Comparison of ENCODE assay signal across 15 cellular contexts in the genomic region with DNA sequence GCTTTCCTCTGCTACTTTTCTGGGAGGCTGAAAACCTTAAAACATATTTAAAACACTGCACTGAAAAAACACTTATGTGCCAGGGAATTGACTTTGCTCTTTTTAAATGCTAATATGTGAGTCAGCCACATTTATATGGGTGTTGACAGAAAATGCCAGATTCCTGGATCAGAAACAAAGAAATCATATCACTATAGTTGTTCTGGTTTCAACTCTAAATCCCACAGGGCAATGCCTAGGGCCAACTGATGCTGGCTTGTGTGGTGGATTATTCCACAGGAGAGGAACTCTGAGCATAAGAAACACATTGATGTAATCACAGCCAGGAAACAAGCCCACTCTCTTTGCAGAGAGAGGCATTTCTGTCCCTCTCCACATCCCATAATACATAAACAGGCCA.
DNase-seq lines count a peak whose midpoint lies in the region; ATAC-seq and TF ChIP-seq lines count a peak whose summit lies in the region.
"Had no signal": no experiment of that assay in that cellular context is flagged by ENCODE, and none has a peak within 500 bp of the region (broad histone marks: within the 10 kb centered on the region; RNA-seq: fewer than 3 reads in every experiment).

No MANE protein-coding gene starts in this region.

- H3K27me3 ChIP-seq in right atrium auricular region, result no peaks in the 10 kb centered on the region

- ATAC-seq in activated CD4-positive, alpha-beta T cell treated with anti-CD3 and anti-CD28 coated beads for 36 hours, result no peak

- H3K4me3 Mint-ChIP-seq in activated CD4-positive, alpha-beta T cell treated with anti-CD3 and anti-CD28 coated beads for 36 hours, result no peak overlapping the region
- H3K4me3 Mint-ChIP-seq: CD4-positive, alpha-beta memory T cell had no signal

- CTCF ChIA-PET in HEK293T (lab: Yijun Ruan, JAX), result no interaction called here
- CTCF ChIA-PET in activated CD4-positive, alpha-beta T cell treated with anti-CD3 and anti-CD28 coated beads for 36 hours (lab: Charles Lee), result no interaction called here

- no peaks in the 10 kb centered on the region for H3K4me1 ChIP-seq in right atrium auricular region

- TF ChIP-seq CTCF in epithelial cell of esophagus (IDR thresholded peaks at IDR 0.05; ENCODE audit: insufficient read depth, low read depth, low read length, missing control alignments) (no peak), right atrium auricular region (IDR thresholded peaks at IDR 0.05) (no peak)

- no peak overlapping the region for H3K9ac ChIP-seq in SK-N-MC (ENCODE audit: insufficient read length)

- H3K4me1 Mint-ChIP-seq in activated CD4-positive, alpha-beta T cell treated with anti-CD3 and anti-CD28 coated beads for 36 hours, result no peaks in the 10 kb centered on the region
- H3K4me1 Mint-ChIP-seq: CD4-positive, alpha-beta memory T cell had no signal

- intact Hi-C loops in activated CD4-positive, alpha-beta T cell treated with anti-CD3 and anti-CD28 coated beads for 36 hours (cut with DNase I, micrococcal nuclease), result no loop called here

- H3K27me3 Mint-ChIP-seq in activated CD4-positive, alpha-beta T cell treated with anti-CD3 and anti-CD28 coated beads for 36 hours, result no peaks in the 10 kb centered on the region
- H3K27me3 Mint-ChIP-seq: CD4-positive, alpha-beta memory T cell had no signal

- H3K9me3 ChIP-seq in SK-N-MC (ENCODE audit: low read depth, low read length) (no peaks in the 10 kb centered on the region), right atrium auricular region (no peaks in the 10 kb centered on the region)

- H3K27ac Mint-ChIP-seq in activated CD4-positive, alpha-beta T cell treated with anti-CD3 and anti-CD28 coated beads for 36 hours, result no peak overlapping the region
- H3K27ac Mint-ChIP-seq: CD4-positive, alpha-beta memory T cell had no signal

- POLR2A ChIA-PET in HEK293T (lab: Yijun Ruan, JAX), result no interaction called here
- POLR2A ChIA-PET in activated CD4-positive, alpha-beta T cell treated with anti-CD3 and anti-CD28 coated beads for 36 hours (lab: Charles Lee), result no interaction called here

- H3K4me3 ChIP-seq in SK-N-MC (peak overlapping the region; percentile 18; the same call in 1 of the 2 replicates), epithelial cell of esophagus (ENCODE audit: low read length) (no peak overlapping the region), right atrium auricular region (no peak overlapping the region)

- H3K27ac ChIP-seq in SK-N-MC (peak overlapping the region; percentile 76; the same call in 1 of the 2 replicates), right atrium auricular region (no peak overlapping the region)
- H3K27ac ChIP-seq: 22Rv1 had no signal

- H3K36me3 ChIP-seq in SK-N-MC (ENCODE audit: insufficient read depth, low read length) (no peaks in the 10 kb centered on the region), right atrium auricular region (no peaks in the 10 kb centered on the region)

- peak; percentile 1 for DNase-seq in DMS 273 (lab: John Stamatoyannopoulos, UW; ENCODE audit: unreplicated experiment)
- no peak for DNase-seq in DMS 273 treated with DMSO at 0.1 percent for 48 hours (lab: John Stamatoyannopoulos, UW)
- peak; percentile 91 for DNase-seq in SK-N-MC (ENCODE audit: low read depth, low spot score)
- DNase-seq in epithelial cell of esophagus (ENCODE audit: low read depth), result peak; percentile 33
- no peak for DNase-seq in HEK293T (ENCODE audit: extremely low spot score)
- no peak for DNase-seq in right atrium auricular region (ENCODE audit: low spot score)
- no peak for DNase-seq in stimulated activated CD4-positive, alpha-beta T cell treated with anti-CD3 and anti-CD28 coated beads, Interleukin-15, amount 100 ng/mL, for 24 hours
- no peak for DNase-seq in activated CD4-positive, alpha-beta T cell treated with anti-CD3 and anti-CD28 coated beads for 36 hours
- DNase-seq: Calu3; CD4-positive, alpha-beta memory T cell; NCI-H1694 treated with DMSO at 0.1 percent for 48 hours; NK-92 treated with Interleukin-12 subunit alpha and Interleukin-12 subunit beta, amount 100 ng/mL, for 24 hours; Right ventricle myocardium superior; T-helper 1 cell had no signal

- H3K9me3 Mint-ChIP-seq in activated CD4-positive, alpha-beta T cell treated with anti-CD3 and anti-CD28 coated beads for 36 hours (ENCODE audit: low read depth), result peaks cover 13% of the 10 kb centered on the region

- H3K36me3 Mint-ChIP-seq in activated CD4-positive, alpha-beta T cell treated with anti-CD3 and anti-CD28 coated beads for 36 hours (ENCODE audit: low read depth), result no peaks in the 10 kb centered on the region
- H3K36me3 Mint-ChIP-seq: CD4-positive, alpha-beta memory T cell had no signal

TF ChIP-seq in HEK293T, 16 proteins besides CTCF, POLR2A, EP300 and RAD21:
- TF ChIP-seq SP1 (IDR thresholded peaks at IDR 0.05) (no peak), TARDBP (IDR thresholded peaks at IDR 0.05) (no peak)
- TF ChIP-seq, protein P1, sequence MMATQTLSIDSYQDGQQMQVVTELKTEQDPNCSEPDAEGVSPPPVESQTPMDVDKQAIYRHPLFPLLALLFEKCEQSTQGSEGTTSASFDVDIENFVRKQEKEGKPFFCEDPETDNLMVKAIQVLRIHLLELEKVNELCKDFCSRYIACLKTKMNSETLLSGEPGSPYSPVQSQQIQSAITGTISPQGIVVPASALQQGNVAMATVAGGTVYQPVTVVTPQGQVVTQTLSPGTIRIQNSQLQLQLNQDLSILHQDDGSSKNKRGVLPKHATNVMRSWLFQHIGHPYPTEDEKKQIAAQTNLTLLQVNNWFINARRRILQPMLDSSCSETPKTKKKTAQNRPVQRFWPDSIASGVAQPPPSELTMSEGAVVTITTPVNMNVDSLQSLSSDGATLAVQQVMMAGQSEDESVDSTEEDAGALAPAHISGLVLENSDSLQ (IDR thresholded peaks at IDR 0.05), result no peak

Comparison
In these comparisons a context has a peak if more than half of its experiments do, and no peak if none do; other contexts are left out.
1. DNase-seq: peak in DMS 273 (single experiment), SK-N-MC (single experiment) and epithelial cell of esophagus (single experiment); none in DMS 273 treated with DMSO at 0.1 percent for 48 hours (single experiment), HEK293T (single experiment), right atrium auricular region (single experiment), stimulated activated CD4-positive, alpha-beta T cell treated with anti-CD3 and anti-CD28 coated beads, Interleukin-15, amount 100 ng/mL, for 24 hours (single experiment) and activated CD4-positive, alpha-beta T cell treated with anti-CD3 and anti-CD28 coated beads for 36 hours (single experiment).